In the genomic region with DNA sequence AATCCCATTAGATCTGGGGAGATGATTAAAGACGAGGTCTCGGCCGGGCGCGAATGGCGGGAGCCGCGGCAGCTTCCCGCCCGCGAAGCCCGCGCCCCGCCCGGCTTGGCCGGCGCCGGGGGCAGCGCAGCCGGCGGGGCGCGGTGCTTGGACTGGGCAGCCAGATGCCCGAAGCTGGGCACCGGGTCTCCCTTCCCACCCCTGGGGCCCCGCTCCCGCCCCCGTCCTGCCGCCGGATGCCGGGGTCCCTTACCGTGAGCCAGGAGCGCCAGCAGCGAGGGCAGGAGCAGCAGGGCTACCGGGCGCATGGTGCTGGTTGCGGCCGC, we compare ENCODE assay signal across 15 cellular contexts. TPM values are rescaled to one million over a fixed set of nuclear protein-coding genes. Genes with fewer than 3 reads are reported as not detected.
DNase-seq lines count a peak whose midpoint lies in the region; FAIRE-seq and TF ChIP-seq lines count a peak whose summit lies in the region.
"Had no signal": no experiment of that assay in that cellular context is flagged by ENCODE, and none has a peak within 500 bp of the region (broad histone marks: within the 10 kb centered on the region; RNA-seq: fewer than 3 reads in every experiment).

No MANE protein-coding gene starts in this region.

- POLR2A ChIA-PET in HEK293 (lab: Yijun Ruan, JAX) (no interaction called here), endothelial cell of umbilical vein (lab: Charles Lee) (no interaction called here)

- BruUV-seq in endothelial cell of umbilical vein (replicated peaks; lab: Mats Ljungman, UMichigan), result no TSS peak

- H3K9ac ChIP-seq in endothelial cell of umbilical vein (replicated peaks; ENCODE audit: extremely low read depth, insufficient read depth, low read length) (no peak overlapping the region), neural progenitor cell (no peak overlapping the region)

- H3K4me3 ChIP-seq in BE2C (ENCODE audit: low read depth, low read length), result peak overlapping the region; percentile 60
- peak overlapping the region; percentile 22 for H3K4me3 ChIP-seq in HEK293 (ENCODE audit: low read depth, low read length)
- no peak overlapping the region for H3K4me3 ChIP-seq in endothelial cell of umbilical vein (replicated peaks in 1 of 3; ENCODE audit: insufficient read depth in 1 of 3, low read depth in 1 of 3, low read length in 3 of 3)
- H3K4me3 ChIP-seq in neural progenitor cell, result peak overlapping the region; percentile 60
- H3K4me3 ChIP-seq in ascending aorta, result peak overlapping the region in 1 of 2 donors; percentile 29

- H3K9me1 ChIP-seq in endothelial cell of umbilical vein (replicated peaks; ENCODE audit: control insufficient read depth, extremely low read depth, insufficient read depth, low read length), result no peaks in the 10 kb centered on the region

- no peaks in the 10 kb centered on the region for H3K27me3 ChIP-seq in BE2C
- H3K27me3 ChIP-seq in endothelial cell of umbilical vein (ENCODE audit: control insufficient read depth in 2 of 2, insufficient read depth in 2 of 2, low read length in 2 of 2), result peaks cover 38 to 42% of the 10 kb centered on the region in 2 experiments
- H3K27me3 ChIP-seq in neural progenitor cell, result peaks cover 36% of the 10 kb centered on the region
- peaks cover 8% of the 10 kb centered on the region for H3K27me3 ChIP-seq in ascending aorta

- peaks cover 2% of the 10 kb centered on the region for H3K9me3 Mint-ChIP-seq in neural progenitor cell
- H3K9me3 Mint-ChIP-seq: central memory CD8-positive, alpha-beta T cell; stimulated activated naive CD8-positive, alpha-beta T cell treated with anti-CD3 and anti-CD28 coated beads, Interleukin-15, Interleukin-2, amounts not matched to agents 100 ng/mL and 50 ng/mL, for 24 hours; T-helper 2 cell treated with Interferon-gamma antibody and Interleukin-4, amounts not matched to agents 5 μg/mL and 100 μg/mL, for 36 hours had no signal

- no peak for TF ChIP-seq POLR2A in endothelial cell of umbilical vein (IDR thresholded peaks at IDR 0.05; ENCODE audit: low read depth, low read length)

- no peaks in the 10 kb centered on the region for H3K4me1 ChIP-seq in BE2C
- 0 out of 2 replicates have a peak, but pooled peaks cover 2% of the 10 kb centered on the region for H3K4me1 ChIP-seq in HEK293 (ENCODE audit: control insufficient read depth, insufficient read depth, low read length)
- H3K4me1 ChIP-seq in endothelial cell of umbilical vein (ENCODE audit: control insufficient read depth, extremely low read depth, insufficient read depth, low read length), result no peaks in the 10 kb centered on the region
- H3K4me1 ChIP-seq in neural progenitor cell, result peaks cover 41% of the 10 kb centered on the region
- peaks cover 0 to 5% of the 10 kb centered on the region in 2 donors for H3K4me1 ChIP-seq in ascending aorta

- CTCF ChIA-PET in HEK293 (lab: Yijun Ruan, JAX), result interaction anchor here (0.9 kb wide), 1 partner anchor 112 kb away, joined by 3 read pairs; no protein-coding TSS in a partner anchor
- CTCF ChIA-PET in endothelial cell of umbilical vein (lab: Charles Lee), result interaction anchor here (1.0 to 3.0 kb wide), 2 partner anchors 11 to 111 kb away, joined by 5 to 8 read pairs; no protein-coding TSS in a partner anchor

- H3K36me3 Mint-ChIP-seq in neural progenitor cell, result no peaks in the 10 kb centered on the region

- H3K79me2 ChIP-seq in endothelial cell of umbilical vein (ENCODE audit: control insufficient read depth, insufficient read depth, low read length) (no peaks in the 10 kb centered on the region), neural progenitor cell (ENCODE audit: low read depth) (peaks cover 3% of the 10 kb centered on the region)

- H3K27ac Mint-ChIP-seq in neural progenitor cell, result no peak overlapping the region
- H3K27ac Mint-ChIP-seq: stimulated activated naive CD8-positive, alpha-beta T cell treated with anti-CD3 and anti-CD28 coated beads, Interleukin-15, Interleukin-2, amounts not matched to agents 100 ng/mL and 50 ng/mL, for 24 hours; T-helper 2 cell treated with Interferon-gamma antibody and Interleukin-4, amounts not matched to agents 5 μg/mL and 100 μg/mL, for 36 hours had no signal

- H3F3A ChIP-seq in neural progenitor cell (ENCODE audit: low read depth), result peaks cover 3% of the 10 kb centered on the region

- DNase-seq in BE2C (no peak), endothelial cell of umbilical vein (ENCODE audit: low read depth, low spot score) (no peak), neural progenitor cell (ENCODE audit: low spot score) (no peak), HT-29 (ENCODE audit: low spot score) (no peak), ascending aorta (ENCODE audit: low spot score in 2 of 2) (no peak)
- DNase-seq in activated effector memory CD4-positive, alpha-beta T cell treated with Interleukin-2 at 50 U/mL for 16 hours, result no peak

- H3K4me1 Mint-ChIP-seq in neural progenitor cell, result peaks cover 17% of the 10 kb centered on the region
- H3K4me1 Mint-ChIP-seq: central memory CD8-positive, alpha-beta T cell had no signal

- H3K4me2 ChIP-seq in endothelial cell of umbilical vein (ENCODE audit: insufficient read depth, low read length) (no peak overlapping the region), neural progenitor cell (peak overlapping the region; percentile 98)

- H4K20me1 ChIP-seq in endothelial cell of umbilical vein (replicated peaks; ENCODE audit: control insufficient read depth, extremely low read depth, insufficient read depth, low read length) (no peaks in the 10 kb centered on the region), neural progenitor cell (ENCODE audit: low read depth) (peaks cover 22% of the 10 kb centered on the region)

- no peak for FAIRE-seq in endothelial cell of umbilical vein (lab: Jason Lieb, UNC)

- H3K27ac ChIP-seq in HEK293 (ENCODE audit: extremely low read depth, low read depth, low read length) (no peak overlapping the region), endothelial cell of umbilical vein (ENCODE audit: insufficient read depth, low read depth, low read length) (no peak overlapping the region), neural progenitor cell (no peak overlapping the region), ascending aorta (no peak overlapping the region)

- H3K9me3 ChIP-seq in BE2C (no peaks in the 10 kb centered on the region), HEK293 (ENCODE audit: control insufficient read depth, insufficient read depth, low read depth, low read length) (no peaks in the 10 kb centered on the region), endothelial cell of umbilical vein (replicated peaks; ENCODE audit: control insufficient read depth, insufficient read depth, low read length) (no peaks in the 10 kb centered on the region), neural progenitor cell (ENCODE audit: low read depth) (no peaks in the 10 kb centered on the region), ascending aorta (no peaks in the 10 kb centered on the region)

- dilution Hi-C loops in endothelial cell of umbilical vein (cut with MboI; ENCODE audit: extremely low pct_ligation_motif_present, low sequenced_read_pairs), result no loop called here

- H3K27me3 Mint-ChIP-seq in neural progenitor cell (ENCODE audit: insufficient read depth, low read depth), result peaks cover 50% of the 10 kb centered on the region

- peak overlapping the region; percentile 63 for H3K4me3 Mint-ChIP-seq in neural progenitor cell
- H3K4me3 Mint-ChIP-seq: central memory CD8-positive, alpha-beta T cell; stimulated activated naive CD8-positive, alpha-beta T cell treated with anti-CD3 and anti-CD28 coated beads, Interleukin-15, Interleukin-2, amounts not matched to agents 100 ng/mL and 50 ng/mL, for 24 hours; T-helper 2 cell treated with Interferon-gamma antibody and Interleukin-4, amounts not matched to agents 5 μg/mL and 100 μg/mL, for 36 hours had no signal

- no peak for TF ChIP-seq CTCF in BE2C (IDR thresholded peaks at IDR 0.05; ENCODE audit: low read depth, low read length)
- no peak for TF ChIP-seq CTCF in HEK293 (tag by site-specific recombination; IDR thresholded peaks at IDR 0.05)
- TF ChIP-seq CTCF in endothelial cell of umbilical vein (IDR thresholded peaks at IDR 0.05; ENCODE audit: extremely low read depth in 1 of 2, insufficient read depth in 1 of 2, low read depth in 1 of 2, low read length in 2 of 2), result no peak
- TF ChIP-seq CTCF in neural progenitor cell (IDR thresholded peaks at IDR 0.05), result no peak
- no peak for TF ChIP-seq CTCF in ascending aorta (IDR thresholded peaks at IDR 0.05)

- H2AFZ ChIP-seq in endothelial cell of umbilical vein (ENCODE audit: low read depth, low read length) (no peak overlapping the region), neural progenitor cell (replicated peaks) (no peak overlapping the region)

- H3K36me3 ChIP-seq in BE2C (no peaks in the 10 kb centered on the region), HEK293 (ENCODE audit: control insufficient read depth in 2 of 2, insufficient read depth in 1 of 2, low read length in 2 of 2) (no peaks in the 10 kb centered on the region), endothelial cell of umbilical vein (ENCODE audit: control insufficient read depth in 2 of 2, extremely low read depth in 1 of 2, insufficient read depth in 2 of 2, low read length in 2 of 2) (no peaks in the 10 kb centered on the region), neural progenitor cell (no peaks in the 10 kb centered on the region), ascending aorta (no peaks in the 10 kb centered on the region)

- intact Hi-C loops in endothelial cell of umbilical vein (cut with micrococcal nuclease) (no loop called here), ascending aorta (cut with DNase I) (no loop called here)

RNA-seq across cellular contexts. Expression of a gene that starts 0.3 kb away (rescaled TPM):
- polyA plus RNA-seq in BE2C (2012; ENCODE audit: insufficient read depth, insufficient read length, low read depth), result 74.4 TPM
- total RNA-seq in endothelial cell of umbilical vein (not detected in 2 replicates), neural progenitor cell (ENCODE audit: low replicate concordance) (1.5 and 4.9 TPM in 2 replicates), ascending aorta (not detected)
- polyA plus RNA-seq in endothelial cell of umbilical vein, result not detected in 2 replicates
- polyA plus RNA-seq in endothelial cell of umbilical vein (2011; cell fraction: cytosol; rRNA removed), result not detected in 2 replicates
- polyA plus RNA-seq in endothelial cell of umbilical vein (2011; cell fraction: nucleus; rRNA removed), result not detected in 2 replicates
- polyA plus RNA-seq in endothelial cell of umbilical vein (2012), result not detected in 2 replicates
- polyA minus RNA-seq in endothelial cell of umbilical vein, result not detected in 2 replicates
- polyA minus RNA-seq in endothelial cell of umbilical vein (2011; cell fraction: cytosol; rRNA and poly(A)+ RNA removed), result not detected
- not detected in 2 replicates for polyA minus RNA-seq in endothelial cell of umbilical vein (2011; cell fraction: nucleus; rRNA and poly(A)+ RNA removed)
- total RNA-seq in HT-29 (2014; rRNA removed; shearing (Covaris generic)), result 0.05 TPM in 1 of 2 replicates, not detected in the other
- total RNA-seq: G401, HT1080, omental fat pad, SK-MEL-5, ureter had no signal

RNA-seq across cellular contexts. Expression of a gene that starts 37.4 kb away (rescaled TPM):
- 7.8 TPM for polyA plus RNA-seq in BE2C (2012; ENCODE audit: insufficient read depth, insufficient read length, low read depth)
- 2.2 and 2.5 TPM in 2 replicates for total RNA-seq in endothelial cell of umbilical vein
- polyA plus RNA-seq in endothelial cell of umbilical vein, result 0.62 and 0.81 TPM in 2 replicates
- 0.13 and 0.49 TPM in 2 replicates for polyA plus RNA-seq in endothelial cell of umbilical vein (2011; cell fraction: cytosol; rRNA removed)
- 3.0 and 4.1 TPM in 2 replicates for polyA plus RNA-seq in endothelial cell of umbilical vein (2011; cell fraction: nucleus; rRNA removed)
- polyA plus RNA-seq in endothelial cell of umbilical vein (2012), result 0.38 TPM in 1 of 2 replicates, not detected in the other
- polyA minus RNA-seq in endothelial cell of umbilical vein, result 8.9 and 10.8 TPM in 2 replicates
- polyA minus RNA-seq in endothelial cell of umbilical vein (2011; cell fraction: cytosol; rRNA and poly(A)+ RNA removed), result 1.7 TPM
- polyA minus RNA-seq in endothelial cell of umbilical vein (2011; cell fraction: nucleus; rRNA and poly(A)+ RNA removed), result 11.3 and 21.0 TPM in 2 replicates
- total RNA-seq in neural progenitor cell (ENCODE audit: low replicate concordance), result 3.7 and 8.8 TPM in 2 replicates
- total RNA-seq in HT-29 (2014; rRNA removed; shearing (Covaris generic)), result 0.47 and 2.2 TPM in 2 replicates
- not detected for total RNA-seq in ascending aorta
- total RNA-seq: G401 had no signal

RNA-seq across cellular contexts. Expression of a gene that starts 54.2 kb away (rescaled TPM):
- polyA plus RNA-seq in BE2C (2012; ENCODE audit: insufficient read depth, insufficient read length, low read depth), result 43.0 TPM
- 36.4 and 44.2 TPM in 2 replicates for total RNA-seq in endothelial cell of umbilical vein
- 24.3 and 26.6 TPM in 2 replicates for polyA plus RNA-seq in endothelial cell of umbilical vein
- polyA plus RNA-seq in endothelial cell of umbilical vein (2011; cell fraction: cytosol; rRNA removed), result 19.5 and 23.3 TPM in 2 replicates
- polyA plus RNA-seq in endothelial cell of umbilical vein (2011; cell fraction: nucleus; rRNA removed), result 50.6 and 57.4 TPM in 2 replicates
- polyA plus RNA-seq in endothelial cell of umbilical vein (2012), result 25.2 and 26.2 TPM in 2 replicates
- 31.8 and 35.6 TPM in 2 replicates for polyA minus RNA-seq in endothelial cell of umbilical vein
- polyA minus RNA-seq in endothelial cell of umbilical vein (2011; cell fraction: cytosol; rRNA and poly(A)+ RNA removed), result 16.9 TPM
- 31.7 and 34.7 TPM in 2 replicates for polyA minus RNA-seq in endothelial cell of umbilical vein (2011; cell fraction: nucleus; rRNA and poly(A)+ RNA removed)
- 49.1 and 54.3 TPM in 2 replicates for total RNA-seq in neural progenitor cell (ENCODE audit: low replicate concordance)
- total RNA-seq in HT-29 (2014; rRNA removed; shearing (Covaris generic)), result 32.0 and 34.7 TPM in 2 replicates
- 35.0 TPM for total RNA-seq in ascending aorta

Comparison
In these comparisons a context has a peak if more than half of its experiments do, and no peak if none do; other contexts are left out.
1. H3K4me3 ChIP-seq: peak in BE2C (single experiment), HEK293 (single experiment) and neural progenitor cell (single experiment); none in endothelial cell of umbilical vein (0 of 3).